ENCODE assay signal across 19 cellular contexts in genomic region chr9:93261735-93262523, GRCh38.
DNase-seq lines count a peak whose midpoint lies in the region; ATAC-seq, FAIRE-seq and TF ChIP-seq lines count a peak whose summit lies in the region.
"Had no signal": no experiment of that assay in that cellular context is flagged by ENCODE, and none has a peak within 500 bp of the region (broad histone marks: within the 10 kb centered on the region; RNA-seq: fewer than 3 reads in every experiment).

No MANE protein-coding gene starts in this region.

- H3K4me1 Mint-ChIP-seq in activated CD8-positive, alpha-beta memory T cell treated with anti-CD3 and anti-CD28 coated beads, Interleukin-2, amount 10 ng/mL, durations not matched to agents 7 days and 5 days: no peaks in the 10 kb centered on the region

- TF ChIP-seq CTCF in OCI-LY7 (conservative IDR thresholded peaks at IDR 0.05; ENCODE audit: low read length): no peak
- TF ChIP-seq CTCF in kidney (IDR thresholded peaks at IDR 0.05; ENCODE audit: borderline replicate concordance, extremely low read depth, insufficient read depth): no peak
- no peak for TF ChIP-seq CTCF in stomach (IDR thresholded peaks at IDR 0.05)

- BruUV-seq in OCI-LY7 (replicated peaks; lab: Mats Ljungman, UMichigan): no TSS peak

- no peaks in the 10 kb centered on the region for H4K20me1 ChIP-seq in OCI-LY7 (ENCODE audit: insufficient read depth, low read length)

- no peak overlapping the region for H3K4me3 Mint-ChIP-seq in activated CD8-positive, alpha-beta memory T cell treated with anti-CD3 and anti-CD28 coated beads, Interleukin-2, amount 10 ng/mL, durations not matched to agents 7 days and 5 days
- H3K4me3 Mint-ChIP-seq: activated T-helper 1 cell treated with anti-CD3 and anti-CD28 coated beads, Interleukin-12 subunit alpha, Interleukin-12 subunit beta, Interleukin-2, Interleukin-4 antibody, amounts not matched to agents 30 ng/mL and 10 ng/mL and 1 ng/mL, durations not matched to agents 14 hours and 24 hours and 36 hours; CD8-positive, alpha-beta memory T cell had no signal

- H3K36me3 ChIP-seq in OCI-LY7 (ENCODE audit: insufficient read depth, low read length) (peaks cover 28% of the 10 kb centered on the region), kidney (ENCODE audit: control insufficient read depth in 1 of 2, insufficient read depth in 2 of 2, low read length in 2 of 2) (no peaks in the 10 kb centered on the region), stomach (peaks cover 0 to 30% (median 4%) of the 10 kb centered on the region in 4 donors)
- H3K36me3 ChIP-seq: MG63, thoracic aorta had no signal

- POLR2A ChIA-PET in OCI-LY7 (lab: Charles Lee): interaction anchor here (1.1 to 1.9 kb wide), 4 partner anchors 8 to 43 kb away, joined by 3 to 6 read pairs (median 4); no protein-coding TSS in a partner anchor

- 67 to 84% (median 69%) methylated on average over 10 to 26 of the region's 26 CpGs for WGBS in stomach, 5 donors

- H3K79me2 ChIP-seq in OCI-LY7 (ENCODE audit: insufficient read depth, low read depth, low read length): peaks cover 28% of the 10 kb centered on the region; the same call in 1 of the 2 replicates

- no peak for TF ChIP-seq POLR2A in stomach (IDR thresholded peaks at IDR 0.05)

- H3K27ac Mint-ChIP-seq in activated CD8-positive, alpha-beta memory T cell treated with anti-CD3 and anti-CD28 coated beads, Interleukin-2, amount 10 ng/mL, durations not matched to agents 7 days and 5 days: no peak overlapping the region
- H3K27ac Mint-ChIP-seq: activated T-helper 1 cell treated with anti-CD3 and anti-CD28 coated beads, Interleukin-12 subunit alpha, Interleukin-12 subunit beta, Interleukin-2, Interleukin-4 antibody, amounts not matched to agents 30 ng/mL and 10 ng/mL and 1 ng/mL, durations not matched to agents 14 hours and 24 hours and 36 hours had no signal

- H3K36me3 Mint-ChIP-seq in activated CD8-positive, alpha-beta memory T cell treated with anti-CD3 and anti-CD28 coated beads, Interleukin-2, amount 10 ng/mL, durations not matched to agents 7 days and 5 days: no peaks in the 10 kb centered on the region

- intact Hi-C loops in OCI-LY7 (cut with micrococcal nuclease; ENCODE audit: unreplicated experiment) (loop anchor here (1.0 to 10.0 kb wide), 5 partner anchors 40 to 537 kb away; no protein-coding TSS in a partner anchor), kidney (cut with DNase I) (no loop called here), stomach (cut with DNase I; ENCODE audit: low total_unique reads) (no loop called here)

- CTCF ChIA-PET in activated CD8-positive, alpha-beta memory T cell treated with anti-CD3 and anti-CD28 coated beads, Interleukin-2, amount 10 ng/mL, durations not matched to agents 7 days and 5 days (lab: Charles Lee): no interaction called here
- CTCF ChIA-PET in OCI-LY7 (lab: Charles Lee; ENCODE audit: unreplicated experiment): interaction anchor here (1.0 to 2.3 kb wide), 3 partner anchors 25 to 43 kb away, joined by 3 to 15 read pairs (median 5); no protein-coding TSS in a partner anchor

- FAIRE-seq in kidney (lab: Jason Lieb, UNC): no peak
- FAIRE-seq: colon, G401.6, HTR-8/SVneo, keratinocyte, RCC 7860 had no signal

- H3K4me2 ChIP-seq in OCI-LY7 (ENCODE audit: low read length): peak overlapping the region; percentile 50

- no peaks in the 10 kb centered on the region for H3K9me2 ChIP-seq in OCI-LY7 (ENCODE audit: insufficient read depth, low read length)

- no peaks in the 10 kb centered on the region for H3K27me3 ChIP-seq in stomach
- H3K27me3 ChIP-seq: MG63 had no signal

- H3K9me3 Mint-ChIP-seq in activated CD8-positive, alpha-beta memory T cell treated with anti-CD3 and anti-CD28 coated beads, Interleukin-2, amount 10 ng/mL, durations not matched to agents 7 days and 5 days (ENCODE audit: low read depth): no peaks in the 10 kb centered on the region
- H3K9me3 Mint-ChIP-seq: activated T-helper 1 cell treated with anti-CD3 and anti-CD28 coated beads, Interleukin-12 subunit alpha, Interleukin-12 subunit beta, Interleukin-2, Interleukin-4 antibody, amounts not matched to agents 30 ng/mL and 10 ng/mL and 1 ng/mL, durations not matched to agents 14 hours and 24 hours and 36 hours; CD8-positive, alpha-beta memory T cell had no signal

- H3K9ac ChIP-seq in kidney (ENCODE audit: low read length in 2 of 2): no peak overlapping the region

- DNase-seq in activated CD8-positive, alpha-beta memory T cell treated with anti-CD3 and anti-CD28 coated beads, Interleukin-2, amount 10 ng/mL, durations not matched to agents 7 days and 5 days: peak; percentile 39
- no peak for DNase-seq in activated CD8-positive, alpha-beta memory T cell treated with anti-CD3 and anti-CD28 coated beads, Interleukin-2, amount 50 U/mL, for 48 hours
- DNase-seq in OCI-LY7 (ENCODE audit: low spot score): peak; percentile 36
- peak; percentile 68 for DNase-seq in kidney
- DNase-seq in stomach: peak; percentile 30
- DNase-seq in NCI-H2081 treated with DMSO at 0.1 percent for 48 hours (lab: John Stamatoyannopoulos, UW): no peak
- DNase-seq: MG63; stimulated activated CD4-positive, alpha-beta T cell treated with anti-CD3 and anti-CD28 coated beads, Interleukin-1b, Interleukin-23, amount 100 ng/mL, for 48 hours had no signal

- H3K27me3 Mint-ChIP-seq in activated CD8-positive, alpha-beta memory T cell treated with anti-CD3 and anti-CD28 coated beads, Interleukin-2, amount 10 ng/mL, durations not matched to agents 7 days and 5 days: no peaks in the 10 kb centered on the region

- H3K4me3 ChIP-seq in OCI-LY7 (ENCODE audit: low read depth, low read length, poor library complexity, severe bottlenecking) (no peak overlapping the region), kidney (ENCODE audit: low read length in 2 of 2) (no peak overlapping the region), stomach (no peak overlapping the region)
- H3K4me3 ChIP-seq: MG63, thoracic aorta had no signal

- H3K27ac ChIP-seq in OCI-LY7 (ENCODE audit: low read depth, low read length, poor library complexity, severe bottlenecking) (peak overlapping the region; percentile 64), kidney (ENCODE audit: low read depth in 2 of 2, low read length in 2 of 2) (no peak overlapping the region), stomach (peak overlapping the region; percentile 64 to 82 (median 66))
- H3K27ac ChIP-seq: epithelial cell of prostate, thoracic aorta had no signal

- H3K9me3 ChIP-seq in OCI-LY7 (ENCODE audit: low read length) (no peaks in the 10 kb centered on the region), kidney (ENCODE audit: control insufficient read depth in 1 of 2, low read length in 2 of 2) (no peaks in the 10 kb centered on the region), stomach (no peaks in the 10 kb centered on the region)
- H3K9me3 ChIP-seq: MG63, thoracic aorta had no signal

- TF ChIP-seq EP300 in stomach (IDR thresholded peaks at IDR 0.05): no peak

- H3K4me1 ChIP-seq in OCI-LY7 (ENCODE audit: insufficient read depth, low read length, poor library complexity, severe bottlenecking): peaks cover 61% of the 10 kb centered on the region
- H3K4me1 ChIP-seq in kidney (ENCODE audit: control insufficient read depth in 1 of 2, insufficient read depth in 1 of 2, low read depth in 1 of 2, low read length in 2 of 2): no peaks in the 10 kb centered on the region
- peaks cover 8 to 26% (median 16%) of the 10 kb centered on the region in 4 donors for H3K4me1 ChIP-seq in stomach

- H2AFZ ChIP-seq in OCI-LY7 (ENCODE audit: low read length): no peak overlapping the region

- no peak for ATAC-seq in activated CD8-positive, alpha-beta memory T cell treated with anti-CD3 and anti-CD28 coated beads, Interleukin-2, amount 10 ng/mL, durations not matched to agents 7 days and 5 days
- ATAC-seq in HG02884 (IDR thresholded peaks at IDR 0.05; ENCODE audit: unreplicated experiment): no peak
- no peak for ATAC-seq in HG03175 (IDR thresholded peaks at IDR 0.05; ENCODE audit: unreplicated experiment)

Comparison
In these comparisons a context has a peak if more than half of its experiments do, and no peak if none do; other contexts are left out.
1. DNase-seq: peak in activated CD8-positive, alpha-beta memory T cell treated with anti-CD3 and anti-CD28 coated beads, Interleukin-2, amount 10 ng/mL, durations not matched to agents 7 days and 5 days (single experiment), OCI-LY7 (single experiment), kidney (single experiment) and stomach (single experiment); none in activated CD8-positive, alpha-beta memory T cell treated with anti-CD3 and anti-CD28 coated beads, Interleukin-2, amount 50 U/mL, for 48 hours (single experiment) and NCI-H2081 treated with DMSO at 0.1 percent for 48 hours (single experiment).
2. H3K27ac ChIP-seq: peak in OCI-LY7 (single experiment) and stomach (5 of 5); none in kidney (0 of 2).